ENCODE assay signal across 23 cellular contexts in genomic region chr10:70565556-70566514, GRCh38. TPM values are rescaled to one million over a fixed set of nuclear protein-coding genes. Genes with fewer than 3 reads are reported as not detected.
DNase-seq lines count a peak whose midpoint lies in the region; ATAC-seq lines count a peak whose summit lies in the region.
"Had no signal": no experiment of that assay in that cellular context is flagged by ENCODE, and none has a peak within 500 bp of the region (broad histone marks: within the 10 kb centered on the region; RNA-seq: fewer than 3 reads in every experiment).

No MANE protein-coding gene starts in this region.

- H3K9me3 Mint-ChIP-seq in stimulated activated naive CD8-positive, alpha-beta T cell treated with anti-CD3 and anti-CD28 coated beads, Interleukin-15, amount 100 ng/mL, for 72 hours, result no peaks in the 10 kb centered on the region
- no peaks in the 10 kb centered on the region for H3K9me3 Mint-ChIP-seq in activated T-helper 2 cell treated with anti-CD3 and anti-CD28 coated beads, Interferon-gamma antibody, Interleukin-2, Interleukin-4, amounts not matched to agents 10 μg/mL and 5 μg/mL and 100 μg/mL, durations not matched to agents 14 hours and 24 hours and 36 hours
- H3K9me3 Mint-ChIP-seq: activated naive CD8-positive, alpha-beta T cell treated with anti-CD3 and anti-CD28 coated beads for 36 hours; activated T-cell treated with anti-CD3 and anti-CD28 coated beads, Interleukin-2, amount 50 U/mL, for 4 hours; brain; GM23338 had no signal

- no peaks in the 10 kb centered on the region for H3K36me3 Mint-ChIP-seq in activated T-helper 2 cell treated with anti-CD3 and anti-CD28 coated beads, Interferon-gamma antibody, Interleukin-2, Interleukin-4, amounts not matched to agents 10 μg/mL and 5 μg/mL and 100 μg/mL, durations not matched to agents 14 hours and 24 hours and 36 hours (ENCODE audit: low read depth)
- H3K36me3 Mint-ChIP-seq: activated naive CD8-positive, alpha-beta T cell treated with anti-CD3 and anti-CD28 coated beads for 36 hours; brain had no signal

- intact Hi-C loops in activated T-helper 2 cell treated with anti-CD3 and anti-CD28 coated beads, Interferon-gamma antibody, Interleukin-2, Interleukin-4, amounts not matched to agents 10 μg/mL and 5 μg/mL and 100 μg/mL, durations not matched to agents 14 hours and 24 hours and 36 hours (cut with micrococcal nuclease), result no loop called here

- no peak overlapping the region for H3K4me3 Mint-ChIP-seq in stimulated activated naive CD8-positive, alpha-beta T cell treated with anti-CD3 and anti-CD28 coated beads, Interleukin-15, amount 100 ng/mL, for 72 hours
- H3K4me3 Mint-ChIP-seq in activated T-helper 2 cell treated with anti-CD3 and anti-CD28 coated beads, Interferon-gamma antibody, Interleukin-2, Interleukin-4, amounts not matched to agents 10 μg/mL and 5 μg/mL and 100 μg/mL, durations not matched to agents 14 hours and 24 hours and 36 hours (ENCODE audit: low read depth), result no peak overlapping the region
- H3K4me3 Mint-ChIP-seq: activated naive CD8-positive, alpha-beta T cell treated with anti-CD3 and anti-CD28 coated beads for 36 hours; activated T-cell treated with anti-CD3 and anti-CD28 coated beads, Interleukin-2, amount 50 U/mL, for 4 hours; brain; GM23338 had no signal

- no peaks in the 10 kb centered on the region for H3K27me3 Mint-ChIP-seq in stimulated activated naive CD8-positive, alpha-beta T cell treated with anti-CD3 and anti-CD28 coated beads, Interleukin-15, amount 100 ng/mL, for 72 hours
- H3K27me3 Mint-ChIP-seq in activated T-helper 2 cell treated with anti-CD3 and anti-CD28 coated beads, Interferon-gamma antibody, Interleukin-2, Interleukin-4, amounts not matched to agents 10 μg/mL and 5 μg/mL and 100 μg/mL, durations not matched to agents 14 hours and 24 hours and 36 hours (ENCODE audit: low read depth), result peaks cover 21% of the 10 kb centered on the region
- H3K27me3 Mint-ChIP-seq: activated naive CD8-positive, alpha-beta T cell treated with anti-CD3 and anti-CD28 coated beads for 36 hours had no signal

- no peak for ATAC-seq in stimulated activated naive CD8-positive, alpha-beta T cell treated with anti-CD3 and anti-CD28 coated beads, Interleukin-15, amount 100 ng/mL, for 72 hours
- ATAC-seq in stimulated activated naive CD8-positive, alpha-beta T cell treated with anti-CD3 and anti-CD28 coated beads, Interleukin-15, Interleukin-2, amounts not matched to agents 100 U/mL and 50 U/mL, for 24 hours, result no peak
- peak; percentile 33 for ATAC-seq in left lobe of liver
- ATAC-seq: GM23338 had no signal

- peak overlapping the region; percentile 34 to 89 for H3K27ac Mint-ChIP-seq in stimulated activated naive CD8-positive, alpha-beta T cell treated with anti-CD3 and anti-CD28 coated beads, Interleukin-15, amount 100 ng/mL, for 72 hours
- H3K27ac Mint-ChIP-seq in activated T-helper 2 cell treated with anti-CD3 and anti-CD28 coated beads, Interferon-gamma antibody, Interleukin-2, Interleukin-4, amounts not matched to agents 10 μg/mL and 5 μg/mL and 100 μg/mL, durations not matched to agents 14 hours and 24 hours and 36 hours, result no peak overlapping the region
- H3K27ac Mint-ChIP-seq: activated naive CD8-positive, alpha-beta T cell treated with anti-CD3 and anti-CD28 coated beads for 36 hours; GM23338 had no signal

- DNase-seq in stimulated activated naive CD8-positive, alpha-beta T cell treated with anti-CD3 and anti-CD28 coated beads, Interleukin-15, amount 100 ng/mL, for 72 hours, result no peak
- no peak for DNase-seq in stimulated activated naive CD8-positive, alpha-beta T cell treated with anti-CD3 and anti-CD28 coated beads, Interleukin-15, Interleukin-2, amounts not matched to agents 100 U/mL and 50 U/mL, for 24 hours
- peak; percentile 18 for DNase-seq in SKM-1 (lab: John Stamatoyannopoulos, UW; ENCODE audit: unreplicated experiment)
- no peak for DNase-seq in left lobe of liver (ENCODE audit: low spot score)
- no peak for DNase-seq in kidney glomerular epithelial cell (lab: John Stamatoyannopoulos, UW)
- DNase-seq in NCI-H187 (lab: John Stamatoyannopoulos, UW), result no peak
- no peak for DNase-seq in activated T-helper 2 cell treated with anti-CD3 and anti-CD28 coated beads, Interferon-gamma antibody, Interleukin-2, Interleukin-4, amounts not matched to agents 10 μg/mL and 5 μg/mL and 100 μg/mL, durations not matched to agents 14 hours and 24 hours and 36 hours (ENCODE audit: low spot score)
- no peak for DNase-seq in NCI-H69 (lab: John Stamatoyannopoulos, UW)
- DNase-seq: activated CD4-positive, alpha-beta T cell treated with anti-CD3 and anti-CD28 coated beads, Interleukin-2, amount 50 U/mL, for 48 hours; activated naive CD8-positive, alpha-beta T cell treated with anti-CD3 and anti-CD28 coated beads for 36 hours; activated T-cell treated with anti-CD3 and anti-CD28 coated beads, Interleukin-2, amount 50 U/mL, for 4 hours; dermis blood vessel endothelial cell; DMS79 treated with DMSO at 0.1 percent for 48 hours; heart right ventricle; lower lobe of right lung; NCI-H1694; NCI-H2227 treated with DMSO at 0.1 percent for 48 hours; NCI-H82; stimulated activated CD4-positive, alpha-beta T cell treated with anti-CD3 and anti-CD28 coated beads, Interleukin-1b, Interleukin-23, amount 100 ng/mL, for 48 hours; stimulated activated naive CD4-positive, alpha-beta T cell; tibial artery had no signal

- peaks cover 39% of the 10 kb centered on the region for H3K4me1 Mint-ChIP-seq in stimulated activated naive CD8-positive, alpha-beta T cell treated with anti-CD3 and anti-CD28 coated beads, Interleukin-15, amount 100 ng/mL, for 72 hours
- peaks cover 10% of the 10 kb centered on the region for H3K4me1 Mint-ChIP-seq in activated T-helper 2 cell treated with anti-CD3 and anti-CD28 coated beads, Interferon-gamma antibody, Interleukin-2, Interleukin-4, amounts not matched to agents 10 μg/mL and 5 μg/mL and 100 μg/mL, durations not matched to agents 14 hours and 24 hours and 36 hours (ENCODE audit: low read depth)

RNA-seq across cellular contexts. Expression of gene PRF1, which starts 36.7 kb away (rescaled TPM):
- 1.1 TPM for total RNA-seq in left lobe of liver
- 67.7 and 69.6 TPM in 2 replicates for total RNA-seq in activated T-helper 2 cell treated with anti-CD3 and anti-CD28 coated beads, Interferon-gamma antibody, Interleukin-2, Interleukin-4, amounts not matched to agents 10 μg/mL and 5 μg/mL and 100 μg/mL, durations not matched to agents 14 hours and 24 hours and 36 hours
- total RNA-seq: dermis blood vessel endothelial cell, GM23338 had no signal

Comparison
In these comparisons a context has a peak if more than half of its experiments do, and no peak if none do; other contexts are left out.
1. RNA of gene PRF1, which starts 36.7 kb away (total RNA-seq): 67.7 to 69.6 TPM in activated T-helper 2 cell treated with anti-CD3 and anti-CD28 coated beads, Interferon-gamma antibody, Interleukin-2, Interleukin-4, amounts not matched to agents 10 μg/mL and 5 μg/mL and 100 μg/mL, durations not matched to agents 14 hours and 24 hours and 36 hours; 1.1 TPM in left lobe of liver (single experiment); every median in the first group is over 10 times any median in the second.